Comparison of ENCODE assay signal across 9 cellular contexts in the genomic region with DNA sequence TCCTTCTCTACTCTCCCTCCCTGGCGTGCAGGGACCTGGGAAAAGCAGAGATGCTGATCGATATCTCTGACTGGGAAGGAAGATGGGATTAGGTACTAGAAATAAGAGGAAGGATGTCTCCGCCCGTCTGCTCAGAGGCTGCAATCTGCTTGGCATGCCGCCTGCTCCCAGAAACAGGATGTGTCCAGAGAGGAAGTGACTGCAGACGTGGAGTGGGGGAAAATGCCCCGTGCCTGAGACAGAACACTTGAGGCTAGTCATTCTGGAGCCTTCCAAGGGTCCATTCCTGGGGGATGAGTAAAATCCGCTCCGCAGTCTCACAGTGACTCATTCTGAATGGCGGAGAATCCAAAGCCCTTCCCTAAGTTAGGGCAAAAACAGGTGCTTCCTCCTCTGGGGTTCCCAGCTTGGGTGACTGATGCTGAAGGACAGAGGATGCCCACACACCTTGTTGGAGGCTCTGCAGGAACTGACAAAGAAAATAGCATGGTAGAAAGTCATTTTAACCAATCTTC. TPM values are rescaled to one million over a fixed set of nuclear protein-coding genes. Genes with fewer than 3 reads are reported as not detected.
A peak's percentile ranks its signal among the peaks of the same experiment; 100 is the strongest.
DNase-seq lines count a peak whose midpoint lies in the region; ATAC-seq lines count a peak whose summit lies in the region.
"Had no signal": no experiment of that assay in that cellular context is flagged by ENCODE, and none has a peak within 500 bp of the region (broad histone marks: within the 10 kb centered on the region; RNA-seq: fewer than 3 reads in every experiment).

No MANE protein-coding gene starts in this region.

- POLR2A ChIA-PET in naive thymus-derived CD8-positive, alpha-beta T cell (lab: Charles Lee) = no interaction called here

- ATAC-seq in naive thymus-derived CD8-positive, alpha-beta T cell = no peak

- peak; percentile 25 for DNase-seq in NCI-H1092 treated with DMSO at 0.1 percent for 48 hours (lab: John Stamatoyannopoulos, UW)
- no peak for DNase-seq in NCI-H1092 (lab: John Stamatoyannopoulos, UW)
- peak; percentile 64 for DNase-seq in SK-N-DZ (ENCODE audit: low spot score)
- DNase-seq in fibroblast of gingiva (ENCODE audit: low read depth) = peak; percentile 93
- no peak for DNase-seq in naive thymus-derived CD8-positive, alpha-beta T cell
- no peak for DNase-seq in activated CD8-positive, alpha-beta memory T cell treated with anti-CD3 and anti-CD28 coated beads, Interleukin-2, amount 50 U/mL, for 4 hours
- no peak for DNase-seq in cerebellar cortex (ENCODE audit: low spot score)
- DNase-seq in stimulated activated CD4-positive, alpha-beta T cell treated with anti-CD3 and anti-CD28 coated beads, Interleukin-1b, Interleukin-23, amount 100 ng/mL, for 48 hours = no peak
- DNase-seq: CD4-positive, CD25-positive, alpha-beta regulatory T cell had no signal

- no peaks in the 10 kb centered on the region for H3K36me3 Mint-ChIP-seq in naive thymus-derived CD8-positive, alpha-beta T cell
- H3K36me3 Mint-ChIP-seq: CD4-positive, CD25-positive, alpha-beta regulatory T cell had no signal

- H3K4me1 Mint-ChIP-seq in naive thymus-derived CD8-positive, alpha-beta T cell = peaks cover 25 to 57% (median 51%) of the 10 kb centered on the region in 4 donors

- H3K4me3 Mint-ChIP-seq in naive thymus-derived CD8-positive, alpha-beta T cell = peak overlapping the region in 2 of 10 donors; percentile 30 to 51

- peak overlapping the region in 6 of 10 donors; percentile 18 to 69 (median 48) for H3K27ac Mint-ChIP-seq in naive thymus-derived CD8-positive, alpha-beta T cell

- no peaks in the 10 kb centered on the region for H3K9me3 Mint-ChIP-seq in naive thymus-derived CD8-positive, alpha-beta T cell

- H3K27me3 Mint-ChIP-seq in naive thymus-derived CD8-positive, alpha-beta T cell = no peaks in the 10 kb centered on the region

RNA-seq across cellular contexts. Expression of a gene that starts 45.0 kb away (rescaled TPM):
- polyA plus RNA-seq in SK-N-DZ (2014; cell fraction: cytosol; rRNA removed) = 12.5 and 17.0 TPM in 2 replicates
- 20.7 and 21.7 TPM in 2 replicates for polyA plus RNA-seq in SK-N-DZ (2014; cell fraction: nucleus; rRNA removed)
- 10 to 100 TPM; 38.9 to 40.1 TPM for total RNA-seq in naive thymus-derived CD8-positive, alpha-beta T cell
- polyA plus RNA-seq in naive thymus-derived CD8-positive, alpha-beta T cell = 10 to 100 TPM in 1 of 3 donors, 1 to 10 TPM in 2; 6.1 to 11.0 (median 8.0) TPM

Comparison
In these comparisons a context has a peak if more than half of its experiments do, and no peak if none do; other contexts are left out.
1. DNase-seq: peak in NCI-H1092 treated with DMSO at 0.1 percent for 48 hours (single experiment), SK-N-DZ (single experiment) and fibroblast of gingiva (single experiment); none in NCI-H1092 (single experiment), naive thymus-derived CD8-positive, alpha-beta T cell (0 of 10), activated CD8-positive, alpha-beta memory T cell treated with anti-CD3 and anti-CD28 coated beads, Interleukin-2, amount 50 U/mL, for 4 hours (single experiment), cerebellar cortex (single experiment) and stimulated activated CD4-positive, alpha-beta T cell treated with anti-CD3 and anti-CD28 coated beads, Interleukin-1b, Interleukin-23, amount 100 ng/mL, for 48 hours (single experiment).